In the genomic region with DNA sequence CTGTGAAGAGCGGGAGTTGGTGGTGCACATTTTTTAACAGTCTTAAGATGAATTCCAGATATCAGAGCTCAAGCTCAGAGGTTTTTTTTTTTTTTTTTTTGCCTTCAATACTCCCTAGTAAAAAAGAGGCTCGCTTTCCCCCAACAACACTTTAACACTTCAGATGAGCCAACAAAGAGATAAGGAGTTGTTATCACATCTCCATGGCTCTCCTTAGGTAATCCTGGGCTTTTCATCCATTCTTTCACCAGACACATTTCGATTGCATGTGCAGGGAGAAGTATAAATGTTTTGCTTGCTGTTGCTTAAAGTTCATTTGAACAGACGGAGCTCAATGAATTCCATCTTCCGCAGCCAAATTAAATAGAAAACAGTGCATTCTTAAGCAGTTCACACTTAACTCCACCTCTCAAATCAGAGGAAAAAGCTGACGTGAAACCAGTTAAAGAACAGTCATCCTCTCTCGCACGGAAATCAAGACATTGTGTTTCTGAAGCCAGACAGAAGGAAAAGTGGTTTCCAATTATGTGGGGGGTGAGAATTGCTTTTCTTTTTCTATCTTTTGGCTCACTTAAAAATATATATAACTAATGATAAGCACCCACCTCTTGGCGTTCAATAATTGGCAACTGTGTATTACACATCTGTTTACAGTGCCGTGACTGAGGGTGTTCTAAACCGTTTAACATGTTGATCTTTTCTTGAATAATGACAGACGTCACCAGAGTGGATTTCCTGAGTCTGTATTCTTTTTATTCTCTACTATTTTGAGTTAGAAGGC, we compare ENCODE assay signal across 13 cellular contexts.
A peak's percentile ranks its signal among the peaks of the same experiment; 100 is the strongest.
DNase-seq lines count a peak whose midpoint lies in the region; ATAC-seq and TF ChIP-seq lines count a peak whose summit lies in the region.
"Had no signal": no experiment of that assay in that cellular context is flagged by ENCODE, and none has a peak within 500 bp of the region (broad histone marks: within the 10 kb centered on the region; RNA-seq: fewer than 3 reads in every experiment).

No MANE protein-coding gene starts in this region.

- H3K9me3 ChIP-seq in hepatocyte (ENCODE audit: low read depth) (no peaks in the 10 kb centered on the region), spleen (no peaks in the 10 kb centered on the region)

- no peaks in the 10 kb centered on the region for H3K9me2 ChIP-seq in hepatocyte (replicated peaks; ENCODE audit: insufficient read depth)

- H3K27ac Mint-ChIP-seq in chondrocyte (ENCODE audit: unreplicated experiment): peak overlapping the region; percentile 95
- H3K27ac Mint-ChIP-seq: activated naive CD4-positive, alpha-beta T cell treated with anti-CD3 and anti-CD28 coated beads, Interleukin-2, amount 10 ng/mL, durations not matched to agents 7 days and 5 days; naive thymus-derived CD8-positive, alpha-beta T cell had no signal

- H3K79me2 ChIP-seq in hepatocyte: no peaks in the 10 kb centered on the region

- H3K4me1 ChIP-seq in hepatocyte (ENCODE audit: insufficient read depth) (peaks cover 12% of the 10 kb centered on the region), spleen (peaks cover 0 to 43% (median 15%) of the 10 kb centered on the region in 6 donors)

- H3K27me3 Mint-ChIP-seq in chondrocyte (ENCODE audit: low read depth): no peaks in the 10 kb centered on the region

- DNase-seq in LHCN-M2 (ENCODE audit: low read depth) (peak; percentile 31), chondrocyte (ENCODE audit: low spot score) (no peak), hepatocyte (ENCODE audit: low spot score) (no peak), spleen (no peak), OCI-M2 (lab: John Stamatoyannopoulos, UW; ENCODE audit: unreplicated experiment) (no peak), superior temporal gyrus (ENCODE audit: extremely low spot score) (no peak), AG08396 (ENCODE audit: low spot score) (no peak)
- DNase-seq: activated CD4-positive, alpha-beta T cell treated with anti-CD3 and anti-CD28 coated beads for 48 hours; activated naive CD4-positive, alpha-beta T cell treated with anti-CD3 and anti-CD28 coated beads, Interleukin-2, amount 10 ng/mL, durations not matched to agents 7 days and 5 days; DND-41; H7; naive thymus-derived CD8-positive, alpha-beta T cell had no signal

- no peak for ATAC-seq in HG03108 (IDR thresholded peaks at IDR 0.05; ENCODE audit: unreplicated experiment)
- ATAC-seq: naive thymus-derived CD8-positive, alpha-beta T cell had no signal

- H3K4me3 ChIP-seq in hepatocyte (no peak overlapping the region), spleen (peak overlapping the region in 2 of 8 donors; percentile 3 to 30)

- no peaks in the 10 kb centered on the region for H3K27me3 ChIP-seq in hepatocyte
- no peaks in the 10 kb centered on the region for H3K27me3 ChIP-seq in spleen (replicated peaks in 1 of 7)

- 16% methylated on average over 12 of the region's 12 CpGs for WGBS in hepatocyte (ENCODE audit: low lambda C conversion rate, missing lambda C conversion rate)
- 30 to 46% (median 32%) methylated on average over 12 of the region's 12 CpGs for WGBS in spleen, 5 donors

- no peak overlapping the region for H2AFZ ChIP-seq in hepatocyte

- H3K36me3 ChIP-seq in hepatocyte (replicated peaks; ENCODE audit: insufficient read depth, low read depth) (no peaks in the 10 kb centered on the region), spleen (no peaks in the 10 kb centered on the region)

- TF ChIP-seq CTCF in chondrocyte (IDR thresholded peaks at IDR 0.05): no peak
- TF ChIP-seq CTCF in hepatocyte (IDR thresholded peaks at IDR 0.05; ENCODE audit: poor library complexity): no peak
- no peak for TF ChIP-seq CTCF in spleen (IDR thresholded peaks at IDR 0.05 in 8 of 11, conservative IDR thresholded peaks at IDR 0.05 in 3 of 11)

- intact Hi-C loops in spleen (cut with DNase I; ENCODE audit: low total_unique reads): no loop called here

- no peaks in the 10 kb centered on the region for H3K9me3 Mint-ChIP-seq in chondrocyte (ENCODE audit: low read depth)
- H3K9me3 Mint-ChIP-seq: activated naive CD4-positive, alpha-beta T cell treated with anti-CD3 and anti-CD28 coated beads, Interleukin-2, amount 10 ng/mL, durations not matched to agents 7 days and 5 days; naive thymus-derived CD8-positive, alpha-beta T cell had no signal

- no peak overlapping the region for H3K27ac ChIP-seq in hepatocyte
- H3K27ac ChIP-seq in spleen: peak overlapping the region in 7 of 8 donors; percentile 36 to 82 (median 62)

- peaks cover 64% of the 10 kb centered on the region for H3K4me1 Mint-ChIP-seq in chondrocyte (ENCODE audit: low read depth)
- H3K4me1 Mint-ChIP-seq: activated naive CD4-positive, alpha-beta T cell treated with anti-CD3 and anti-CD28 coated beads, Interleukin-2, amount 10 ng/mL, durations not matched to agents 7 days and 5 days; naive thymus-derived CD8-positive, alpha-beta T cell had no signal

- no peaks in the 10 kb centered on the region for H4K20me1 ChIP-seq in hepatocyte (ENCODE audit: insufficient read depth, poor library complexity, severe bottlenecking)

- no peaks in the 10 kb centered on the region for H3K36me3 Mint-ChIP-seq in chondrocyte (ENCODE audit: low read depth)
- H3K36me3 Mint-ChIP-seq: activated naive CD4-positive, alpha-beta T cell treated with anti-CD3 and anti-CD28 coated beads, Interleukin-2, amount 10 ng/mL, durations not matched to agents 7 days and 5 days; naive thymus-derived CD8-positive, alpha-beta T cell had no signal

- no peak for TF ChIP-seq POLR2A in spleen (IDR thresholded peaks at IDR 0.05)

- H3K4me3 Mint-ChIP-seq in chondrocyte (ENCODE audit: unreplicated experiment): peak overlapping the region; percentile 68
- H3K4me3 Mint-ChIP-seq: activated naive CD4-positive, alpha-beta T cell treated with anti-CD3 and anti-CD28 coated beads, Interleukin-2, amount 10 ng/mL, durations not matched to agents 7 days and 5 days; naive thymus-derived CD8-positive, alpha-beta T cell had no signal

- H3K4me2 ChIP-seq in hepatocyte: peak overlapping the region; percentile 58
